17 cellular contexts compared by ENCODE assay signal in genomic region chr13:30738526-30738925, GRCh38. TPM values are rescaled to one million over a fixed set of nuclear protein-coding genes. Genes with fewer than 3 reads are reported as not detected.
A peak's percentile ranks its signal among the peaks of the same experiment; 100 is the strongest.
DNase-seq lines count a peak whose midpoint lies in the region; ATAC-seq, FAIRE-seq and TF ChIP-seq lines count a peak whose summit lies in the region.
"Had no signal": no experiment of that assay in that cellular context is flagged by ENCODE, and none has a peak within 500 bp of the region (broad histone marks: within the 10 kb centered on the region; RNA-seq: fewer than 3 reads in every experiment).

No MANE protein-coding gene starts in this region.

- H2AK5ac ChIP-seq in H1 (ENCODE audit: low read depth, low read length): no peak overlapping the region

- H3K4ac ChIP-seq in H1 (replicated peaks; ENCODE audit: insufficient read length, low read depth, low read length): no peak overlapping the region

- H3K18ac ChIP-seq in H1 (ENCODE audit: extremely low read depth, low read length): no peak overlapping the region

- CTCF ChIA-PET in H1 (lab: Charles Lee; ENCODE audit: partially characterized antibody): interaction anchor here (0.7 to 1.6 kb wide), 3 partner anchors 12 to 127 kb away, joined by 3 to 4 read pairs (median 4); no protein-coding TSS in a partner anchor

- no peaks in the 10 kb centered on the region for H3K36me3 ChIP-seq in H1 (ENCODE audit: control insufficient read depth in 2 of 4, insufficient read depth in 4 of 4, low read length in 3 of 4)
- H3K36me3 ChIP-seq in rectal smooth muscle tissue (ENCODE audit: control insufficient read depth, insufficient read depth, low read length): no peaks in the 10 kb centered on the region
- H3K36me3 ChIP-seq: vagina had no signal

- H3K27ac ChIP-seq in H1 (ENCODE audit: low read depth, low read length) (no peak overlapping the region; the same call in 1 of the 2 replicates), rectal smooth muscle tissue (ENCODE audit: low read depth, low read length) (no peak overlapping the region)
- H3K27ac ChIP-seq: vagina had no signal

- H2BK12ac ChIP-seq in H1 (ENCODE audit: low read depth, low read length): no peak overlapping the region

- no peak overlapping the region for H3K14ac ChIP-seq in H1 (ENCODE audit: insufficient read length)

- no peak overlapping the region for H2BK15ac ChIP-seq in H1 (ENCODE audit: low read length)

- H3K23me2 ChIP-seq in H1 (ENCODE audit: low read depth, low read length): no peaks in the 10 kb centered on the region

- peaks cover 10% of the 10 kb centered on the region for H3K36me3 Mint-ChIP-seq in activated T-cell treated with anti-CD3 and anti-CD28 coated beads, Interleukin-2, amount 50 U/mL, for 4 hours (ENCODE audit: insufficient read depth)
- H3K36me3 Mint-ChIP-seq in activated T-cell treated with anti-CD3 and anti-CD28 coated beads, Interleukin-2, amount 50 U/mL, for 24 hours (ENCODE audit: low read depth): peaks cover 1% of the 10 kb centered on the region

- no peak overlapping the region for H3K56ac ChIP-seq in H1 (replicated peaks; ENCODE audit: insufficient read length, low read depth, low read length)

- H4K8ac ChIP-seq in H1 (ENCODE audit: extremely low read depth, insufficient read depth, low read length): no peak overlapping the region

- H3K23ac ChIP-seq in H1 (ENCODE audit: insufficient read length): no peak overlapping the region

- H3K4me1 ChIP-seq in H1 (replicated peaks in 1 of 4; ENCODE audit: control insufficient read depth in 3 of 4, insufficient read depth in 4 of 4, low read length in 3 of 4) (peaks cover 0 to 3% (median 1%) of the 10 kb centered on the region in 4 experiments; a peak in 2 of 7 replicates), rectal smooth muscle tissue (ENCODE audit: control insufficient read depth, insufficient read depth, low read length) (peaks cover 7% of the 10 kb centered on the region)

- H2BK120ac ChIP-seq in H1 (replicated peaks; ENCODE audit: low read depth, low read length): no peak overlapping the region

- H2BK5ac ChIP-seq in H1 (ENCODE audit: low read depth, low read length): no peak overlapping the region

- TF ChIP-seq EP300 in H1 (IDR thresholded peaks at IDR 0.05; ENCODE audit: borderline replicate concordance in 1 of 2, low read depth in 2 of 2, low read length in 2 of 2): no peak

- DNase-seq in activated T-cell treated with anti-CD3 and anti-CD28 coated beads, Interleukin-2, amount 50 U/mL, for 4 hours: no peak
- no peak for DNase-seq in activated T-cell treated with anti-CD3 and anti-CD28 coated beads, Interleukin-2, amount 50 U/mL, for 24 hours
- DNase-seq in NB4 (ENCODE audit: low read depth) (peak; percentile 49), H1 (ENCODE audit: low read depth in 1 of 2, low spot score in 2 of 2) (no peak), ACHN (no peak), NCI-H2107 (lab: John Stamatoyannopoulos, UW) (no peak), lower leg skin (ENCODE audit: low spot score in 2 of 2) (no peak)
- DNase-seq: effector memory CD4-positive, alpha-beta T cell; foreskin melanocyte; NCI-H1694 treated with DMSO at 0.1 percent for 48 hours; stimulated activated CD4-positive, alpha-beta T cell treated with anti-CD3 and anti-CD28 coated beads, Interleukin-1b, Interleukin-23, amount 100 ng/mL, for 48 hours had no signal

- intact Hi-C loops in lower leg skin (cut with DNase I; ENCODE audit: low total_unique reads): no loop called here

- no peak overlapping the region for H4K91ac ChIP-seq in H1 (replicated peaks; ENCODE audit: insufficient read length, low read length)

- TF ChIP-seq POLR2A in NB4 (IDR thresholded peaks at IDR 0.05; ENCODE audit: extremely low read depth, insufficient read length): no peak
- TF ChIP-seq POLR2A in H1 (IDR thresholded peaks at IDR 0.05; ENCODE audit: control extremely low read depth in 1 of 2, low read depth in 2 of 2, low read length in 2 of 2): no peak
- TF ChIP-seq POLR2A in lower leg skin (IDR thresholded peaks at IDR 0.05): no peak

- no peaks in the 10 kb centered on the region for H3K27me3 Mint-ChIP-seq in activated T-cell treated with anti-CD3 and anti-CD28 coated beads, Interleukin-2, amount 50 U/mL, for 4 hours (ENCODE audit: low read depth)
- no peaks in the 10 kb centered on the region for H3K27me3 Mint-ChIP-seq in activated T-cell treated with anti-CD3 and anti-CD28 coated beads, Interleukin-2, amount 50 U/mL, for 24 hours

- no peaks in the 10 kb centered on the region for H3K79me1 ChIP-seq in H1 (ENCODE audit: low read depth, low read length)

- H3K4me3 Mint-ChIP-seq in activated T-cell treated with anti-CD3 and anti-CD28 coated beads, Interleukin-2, amount 50 U/mL, for 4 hours: peak overlapping the region; percentile 92
- H3K4me3 Mint-ChIP-seq in activated T-cell treated with anti-CD3 and anti-CD28 coated beads, Interleukin-2, amount 50 U/mL, for 24 hours: no peak overlapping the region

- no peak overlapping the region for H3K27ac Mint-ChIP-seq in activated T-cell treated with anti-CD3 and anti-CD28 coated beads, Interleukin-2, amount 50 U/mL, for 24 hours

- no peak overlapping the region for H3K9ac ChIP-seq in H1 (replicated peaks in 1 of 4; ENCODE audit: extremely low read depth in 1 of 4, low read depth in 3 of 4, low read length in 3 of 4)
- H3K9ac ChIP-seq in rectal smooth muscle tissue (ENCODE audit: low read length): no peak overlapping the region

- TF ChIP-seq CTCF in NB4 (IDR thresholded peaks at IDR 0.05; ENCODE audit: low read depth, low read length) (no peak), H1 (IDR thresholded peaks at IDR 0.05; ENCODE audit: control extremely low read depth in 1 of 3, insufficient read depth in 1 of 3, low read depth in 1 of 3, low read length in 3 of 3) (no peak), lower leg skin (IDR thresholded peaks at IDR 0.05) (no peak)

- H3K9me3 Mint-ChIP-seq in activated T-cell treated with anti-CD3 and anti-CD28 coated beads, Interleukin-2, amount 50 U/mL, for 4 hours: no peaks in the 10 kb centered on the region
- H3K9me3 Mint-ChIP-seq in activated T-cell treated with anti-CD3 and anti-CD28 coated beads, Interleukin-2, amount 50 U/mL, for 24 hours: no peaks in the 10 kb centered on the region

- no peak overlapping the region for H4K5ac ChIP-seq in H1 (ENCODE audit: insufficient read length, low read depth, low read length)

- H2BK20ac ChIP-seq in H1 (ENCODE audit: low read length): no peak overlapping the region

- POLR2A ChIA-PET in H1 (lab: Charles Lee; ENCODE audit: partially characterized antibody): interaction anchor here (0.7 to 1.6 kb wide), 2 partner anchors 9 to 15 kb away, joined by 3 to 4 read pairs; no protein-coding TSS in a partner anchor

- FAIRE-seq in H1 (lab: Jason Lieb, UNC): no peak
- FAIRE-seq: GM12878, keratinocyte had no signal

- in situ Hi-C loops in ACHN (cut with HindIII; ENCODE audit: low pct_ligation_motif_present, low pct_unique_long_range_greater_than_20kb, low sequenced_read_pairs): no loop called here

- WGBS in H1 (ENCODE audit: extremely low coverage in 1 of 2, insufficient coverage in 1 of 2, insufficient read length in 1 of 2, insufficient replicate concordance in 2 of 2, low coverage in 1 of 2, low lambda C conversion rate in 2 of 2, missing lambda C conversion rate in 1 of 2), 2 experiments: 68% methylated on average over 4 of the region's 4 CpGs; no CpG with 5 or more reads in 1 of the 2 experiments
- WGBS in lower leg skin, 2 donors: 61 to 64% methylated on average over 4 of the region's 4 CpGs

- H3K4me3 ChIP-seq in NB4 (ENCODE audit: low read depth, low read length) (no peak overlapping the region), H1 (ENCODE audit: extremely low read depth in 1 of 4, insufficient read depth in 2 of 4, low read depth in 3 of 4, low read length in 4 of 4) (no peak overlapping the region), rectal smooth muscle tissue (ENCODE audit: low read length) (peak overlapping the region; percentile 11), lower leg skin (ENCODE audit: low read depth, poor library complexity, severe bottlenecking) (no peak overlapping the region)
- H3K4me3 ChIP-seq: GM12878, vagina had no signal

- H3K4me2 ChIP-seq in H1 (ENCODE audit: insufficient read depth in 1 of 2, low read depth in 2 of 2, low read length in 2 of 2): no peak overlapping the region

- no peaks in the 10 kb centered on the region for H4K20me1 ChIP-seq in H1 (replicated peaks in 1 of 2; ENCODE audit: control insufficient read depth in 1 of 2, insufficient read depth in 2 of 2, low read length in 2 of 2)

- peak overlapping the region; percentile 92 for H2AFZ ChIP-seq in H1 (ENCODE audit: low read length)

- no peak for ATAC-seq in activated T-cell treated with anti-CD3 and anti-CD28 coated beads, Interleukin-2, amount 50 U/mL, for 4 hours
- ATAC-seq: activated CD4-positive, CD25-positive, alpha-beta regulatory T cell treated with anti-CD3 and anti-CD28 coated beads, Interleukin-2, amount 50 U/mL, for 24 hours; SK-N-SH treated with all-trans-retinoic acid at 6 μM for 48 hours had no signal

- peaks cover 79% of the 10 kb centered on the region for H3K4me1 Mint-ChIP-seq in activated T-cell treated with anti-CD3 and anti-CD28 coated beads, Interleukin-2, amount 50 U/mL, for 4 hours (ENCODE audit: low read depth)
- H3K4me1 Mint-ChIP-seq in activated T-cell treated with anti-CD3 and anti-CD28 coated beads, Interleukin-2, amount 50 U/mL, for 24 hours (ENCODE audit: low read depth): peaks cover 82% of the 10 kb centered on the region

- no peaks in the 10 kb centered on the region for H3K9me3 ChIP-seq in H1 (ENCODE audit: insufficient read depth in 2 of 2, low read depth in 1 of 2, low read length in 1 of 2)
- H3K9me3 ChIP-seq: vagina had no signal

- no peaks in the 10 kb centered on the region for H3K79me2 ChIP-seq in H1 (ENCODE audit: control insufficient read depth in 1 of 2, insufficient read depth in 2 of 2, low read length in 2 of 2)

- no peaks in the 10 kb centered on the region for H3K27me3 ChIP-seq in H1 (replicated peaks in 1 of 4; ENCODE audit: control insufficient read depth in 3 of 4, extremely low read depth in 1 of 4, insufficient read depth in 3 of 4, low read length in 3 of 4)
- H3K27me3 ChIP-seq in rectal smooth muscle tissue (ENCODE audit: control insufficient read depth, insufficient read depth, low read length): no peaks in the 10 kb centered on the region
- H3K27me3 ChIP-seq: vagina had no signal

- no peak for TF ChIP-seq RAD21 in H1 (IDR thresholded peaks at IDR 0.05 in 1 of 2, conservative IDR thresholded peaks at IDR 0.05 in 1 of 2; ENCODE audit: low read depth in 2 of 2, low read length in 2 of 2)

RNA-seq across cellular contexts. Expression of gene ALOX5AP, which starts 3.2 kb away (rescaled TPM):
- total RNA-seq in activated T-cell treated with anti-CD3 and anti-CD28 coated beads, Interleukin-2, amount 50 U/mL, for 4 hours: 1 to 10 TPM; 5.7 to 8.4 (median 7.1) TPM
- not detected in 2 replicates for total RNA-seq in H1 (2021; fragmentation: NEBNext Ultra II Directional; extraction: Animal tissue kit (Norgen Biotek cat#: 25700))
- polyA plus RNA-seq in H1 (2011; rRNA removed): not detected in 2 replicates
- not detected for polyA plus RNA-seq in H1 (2011; cell fraction: cytosol; rRNA removed)
- polyA plus RNA-seq in H1 (2011; cell fraction: nucleus; rRNA removed): not detected
- polyA plus RNA-seq in H1 (2012, experiment 1 of 2): not detected in 4 replicates
- polyA plus RNA-seq in H1 (2012, experiment 2 of 2): not detected
- not detected for polyA plus RNA-seq in H1 (2013, experiment 1 of 2)
- not detected for polyA plus RNA-seq in H1 (2013, experiment 2 of 2)
- not detected in 2 replicates for polyA minus RNA-seq in H1 (2011; rRNA and poly(A)+ RNA removed)
- not detected for polyA minus RNA-seq in H1 (2011; cell fraction: cytosol; rRNA and poly(A)+ RNA removed)
- not detected for polyA minus RNA-seq in H1 (2011; cell fraction: nucleus; rRNA and poly(A)+ RNA removed)
- total RNA-seq in lower leg skin: 10 to 100 TPM in 1 of 4 donors, 1 to 10 TPM in 3; 4.2 to 10.9 (median 6.2) TPM
